ENCODE assay signal across 8 cellular contexts in the genomic region with DNA sequence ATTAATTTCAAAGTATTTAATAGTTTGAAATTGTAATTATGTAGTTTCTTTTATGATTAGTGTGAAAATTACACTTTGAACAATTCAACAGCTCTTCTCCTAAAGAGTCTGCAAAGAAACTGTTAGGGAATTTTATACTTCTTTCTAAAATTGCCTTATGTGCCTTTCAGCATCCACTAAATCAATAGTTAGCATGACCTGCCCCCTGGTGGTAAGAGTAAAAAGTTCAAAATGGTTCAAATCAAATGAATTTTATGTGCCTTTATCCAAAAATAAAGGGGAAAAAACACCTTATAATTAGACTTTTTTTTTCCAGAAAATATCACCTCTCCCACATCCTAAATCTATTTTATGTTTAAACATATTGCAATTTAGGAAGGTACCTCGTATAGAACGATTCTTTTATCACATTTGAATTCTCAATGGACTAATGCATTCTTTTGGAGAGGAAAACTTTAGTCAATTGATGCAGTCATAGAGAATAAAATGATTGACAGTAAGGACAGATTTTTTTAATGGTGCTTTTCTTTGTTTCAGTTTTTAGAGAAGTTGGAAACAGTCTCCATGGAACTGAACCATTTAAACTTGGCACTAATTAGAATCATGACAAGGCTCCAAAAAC.
DNase-seq lines count a peak whose midpoint lies in the region; ATAC-seq and TF ChIP-seq lines count a peak whose summit lies in the region.

No MANE protein-coding gene starts in this region.

- peaks cover 0 to 4% (median 1%) of the 10 kb centered on the region in 5 donors for H3K27me3 Mint-ChIP-seq in naive thymus-derived CD8-positive, alpha-beta T cell

- H2AFZ ChIP-seq in PC-3 (ENCODE audit: low read length): no peak overlapping the region

- TF ChIP-seq CTCF in PC-3 (conservative IDR thresholded peaks at IDR 0.05; ENCODE audit: low read depth, low read length): peak; percentile 74

- no peaks in the 10 kb centered on the region for H3K36me3 Mint-ChIP-seq in naive thymus-derived CD8-positive, alpha-beta T cell

- no peak overlapping the region for H3K4me3 Mint-ChIP-seq in naive thymus-derived CD8-positive, alpha-beta T cell

- H4K20me1 ChIP-seq in PC-3 (ENCODE audit: low read length): no peaks in the 10 kb centered on the region

- no peak overlapping the region for H3K27ac Mint-ChIP-seq in naive thymus-derived CD8-positive, alpha-beta T cell

- H3K4me1 ChIP-seq in PC-3 (ENCODE audit: insufficient read depth, low read length): peaks cover 18% of the 10 kb centered on the region

- BruUV-seq in PC-3 (replicated peaks; lab: Mats Ljungman, UMichigan): no TSS peak

- H3K9me2 ChIP-seq in PC-3 (replicated peaks; ENCODE audit: low read length): no peaks in the 10 kb centered on the region

- no peak overlapping the region for H3K4me2 ChIP-seq in PC-3 (ENCODE audit: low read length)

- DNase-seq in NCI-H146 (lab: John Stamatoyannopoulos, UW) (peak; percentile 41), NCI-H146 treated with DMSO at 0.1 percent for 48 hours (lab: John Stamatoyannopoulos, UW; ENCODE audit: unreplicated experiment) (no peak), PC-3 (peak; percentile 69), OCI-M2 (lab: John Stamatoyannopoulos, UW; ENCODE audit: unreplicated experiment) (no peak)
- peak; percentile 8 for DNase-seq in effector CD4-positive, alpha-beta T cell
- peak in 7 of 10 donors; percentile 12 to 60 (median 38) for DNase-seq in naive thymus-derived CD8-positive, alpha-beta T cell

- no peaks in the 10 kb centered on the region for H3K79me2 ChIP-seq in PC-3 (ENCODE audit: low read length)

- POLR2A ChIA-PET in PC-3 (lab: Charles Lee; ENCODE audit: unreplicated experiment): no interaction called here
- POLR2A ChIA-PET in naive thymus-derived CD8-positive, alpha-beta T cell (lab: Charles Lee): no interaction called here

- no peaks in the 10 kb centered on the region for H3K4me1 Mint-ChIP-seq in naive thymus-derived CD8-positive, alpha-beta T cell

- intact Hi-C loops in PC-3 (cut with micrococcal nuclease): loop anchor here (1.0 to 10.0 kb wide), 11 partner anchors 406 to 1611 kb away; no protein-coding TSS in a partner anchor

- H3F3A ChIP-seq in PC-3 (ENCODE audit: low read length, unreplicated experiment): no peaks in the 10 kb centered on the region

- no peak overlapping the region for H3K9ac ChIP-seq in PC-3 (ENCODE audit: low read length)

- ATAC-seq in GM19351 (IDR thresholded peaks at IDR 0.05; ENCODE audit: unreplicated experiment) (peak; percentile 38), PC-3 (no peak), GM18520 (IDR thresholded peaks at IDR 0.05; ENCODE audit: unreplicated experiment) (no peak)
- no peak for ATAC-seq in naive thymus-derived CD8-positive, alpha-beta T cell

- CTCF ChIA-PET in PC-3 (lab: Charles Lee): interaction anchor here (0.5 to 0.7 kb wide), 2 partner anchors 103 to 1334 kb away, joined by 3 to 4 read pairs; no protein-coding TSS in a partner anchor

- no peaks in the 10 kb centered on the region for H3K27me3 ChIP-seq in PC-3 (ENCODE audit: low read length)

- no peaks in the 10 kb centered on the region for H3K9me3 ChIP-seq in PC-3 (ENCODE audit: low read length)

- H3K4me3 ChIP-seq in PC-3 (ENCODE audit: low read length): no peak overlapping the region

- H3K9me3 Mint-ChIP-seq in naive thymus-derived CD8-positive, alpha-beta T cell: no peaks in the 10 kb centered on the region

- H3K27ac ChIP-seq in PC-3 (ENCODE audit: low read length): no peak overlapping the region

- H3K36me3 ChIP-seq in PC-3 (ENCODE audit: low read depth, low read length): no peaks in the 10 kb centered on the region

Comparison
In these comparisons a context has a peak if more than half of its experiments do, and no peak if none do; other contexts are left out.
1. DNase-seq: peak in NCI-H146 (single experiment), PC-3 (single experiment), effector CD4-positive, alpha-beta T cell (single experiment) and naive thymus-derived CD8-positive, alpha-beta T cell (7 of 10); none in NCI-H146 treated with DMSO at 0.1 percent for 48 hours (single experiment) and OCI-M2 (single experiment).